Comparison of ENCODE assay signal across 19 cellular contexts in genomic region chr14:32083315-32083624, GRCh38. TPM values are rescaled to one million over a fixed set of nuclear protein-coding genes. Genes with fewer than 3 reads are reported as not detected.
DNase-seq lines count a peak whose midpoint lies in the region; ATAC-seq and TF ChIP-seq lines count a peak whose summit lies in the region.
"Had no signal": no experiment of that assay in that cellular context is flagged by ENCODE, and none has a peak within 500 bp of the region (broad histone marks: within the 10 kb centered on the region; RNA-seq: fewer than 3 reads in every experiment).

No MANE protein-coding gene starts in this region.

- H3K9ac ChIP-seq in Loucy (ENCODE audit: low read depth, low read length, poor library complexity, severe bottlenecking) (no peak overlapping the region), smooth muscle cell (ENCODE audit: low read depth) (no peak overlapping the region)

- H3K4me2 ChIP-seq in Loucy (ENCODE audit: low read depth, low read length, poor library complexity, severe bottlenecking) (peak overlapping the region; percentile 61), smooth muscle cell (peak overlapping the region; percentile 10)

- H4K20me1 ChIP-seq in Loucy (ENCODE audit: insufficient read depth, low read length, poor library complexity, severe bottlenecking) (peaks cover 89% of the 10 kb centered on the region), smooth muscle cell (ENCODE audit: low read depth) (peaks cover 100% of the 10 kb centered on the region)

- no peak overlapping the region for H2AFZ ChIP-seq in Loucy (ENCODE audit: low read length)
- H2AFZ ChIP-seq in smooth muscle cell (ENCODE audit: low read depth), result no peak overlapping the region

- H3K36me3 ChIP-seq in Loucy (ENCODE audit: insufficient read depth, low read length) (no peaks in the 10 kb centered on the region), smooth muscle cell (ENCODE audit: low read depth) (no peaks in the 10 kb centered on the region), psoas muscle (ENCODE audit: insufficient read depth in 1 of 2, low read depth in 1 of 2) (no peaks in the 10 kb centered on the region)

- intact Hi-C loops in Right ventricle myocardium superior (cut with DNase I), result no loop called here
- intact Hi-C loops in right cardiac atrium (cut with DNase I), result no loop called here
- intact Hi-C loops in left ventricle myocardium superior (cut with micrococcal nuclease), result loop anchor here (10.0 kb wide), 1 partner anchor 122 kb away; the partner anchor contains the start of genes RNU6-7 and RNU6-8
- intact Hi-C loops in psoas muscle (cut with DNase I), result loop anchor here (5.0 to 10.0 kb wide), 2 partner anchors 72 to 384 kb away; no protein-coding TSS in a partner anchor

- H3K4me3 ChIP-seq in right cardiac atrium (ENCODE audit: low read length), result no peak overlapping the region
- H3K4me3 ChIP-seq in Loucy (ENCODE audit: low read length, poor library complexity, severe bottlenecking), result peak overlapping the region; percentile 39
- no peak overlapping the region for H3K4me3 ChIP-seq in smooth muscle cell
- H3K4me3 ChIP-seq in psoas muscle, result no peak overlapping the region

- H3K27ac ChIP-seq in right cardiac atrium (ENCODE audit: low read length) (no peak overlapping the region), smooth muscle cell (ENCODE audit: low read depth) (peak overlapping the region; percentile 8), psoas muscle (no peak overlapping the region)

- no peaks in the 10 kb centered on the region for H3K9me2 ChIP-seq in Loucy (replicated peaks; ENCODE audit: low read depth, low read length)

- ATAC-seq in Right ventricle myocardium superior (ENCODE audit: poor library complexity) (peak; percentile 44), right cardiac atrium (no peak), left ventricle myocardium superior (peak; percentile 60), psoas muscle (no peak)
- ATAC-seq: SK-N-SH treated with all-trans-retinoic acid at 6 μM for 48 hours had no signal

- peaks cover 98% of the 10 kb centered on the region for H3K79me2 ChIP-seq in Loucy (ENCODE audit: insufficient read depth, low read length)
- H3K79me2 ChIP-seq in smooth muscle cell (ENCODE audit: low read depth), result peaks cover 100% of the 10 kb centered on the region

- no peaks in the 10 kb centered on the region for H3F3A ChIP-seq in Loucy (ENCODE audit: low read depth)
- H3F3A ChIP-seq in smooth muscle cell (ENCODE audit: low read depth), result peaks cover 6% of the 10 kb centered on the region

- no peak for DNase-seq in Right ventricle myocardium superior
- DNase-seq in right cardiac atrium, result no peak
- no peak for DNase-seq in left ventricle myocardium superior
- no peak for DNase-seq in smooth muscle cell (lab: John Stamatoyannopoulos, UW; ENCODE audit: unreplicated experiment)
- no peak for DNase-seq in GM20000 (ENCODE audit: low spot score)
- DNase-seq in NCI-H2107 (lab: John Stamatoyannopoulos, UW), result no peak
- DNase-seq in psoas muscle, result no peak
- DNase-seq: CD4-positive, alpha-beta T cell; EL; IMR-90; Kasumi-1; NCI-H1105; NCI-H226; NCI-H524; NCI-H82; OCI-M1; SIG-M5 had no signal

- H3K4me1 ChIP-seq in right cardiac atrium (ENCODE audit: control insufficient read depth, insufficient read depth, low read length) (peaks cover 2% of the 10 kb centered on the region), Loucy (ENCODE audit: insufficient read depth, low read length, poor library complexity, severe bottlenecking) (peaks cover 41% of the 10 kb centered on the region), smooth muscle cell (ENCODE audit: low read depth) (peaks cover 68% of the 10 kb centered on the region), psoas muscle (peaks cover 48% of the 10 kb centered on the region)

- TF ChIP-seq CTCF in Loucy (conservative IDR thresholded peaks at IDR 0.05; ENCODE audit: low read length), result no peak
- TF ChIP-seq CTCF in smooth muscle cell (IDR thresholded peaks at IDR 0.05; ENCODE audit: borderline replicate concordance, insufficient read depth, poor library complexity, severe bottlenecking), result no peak
- no peak for TF ChIP-seq CTCF in GM20000 (IDR thresholded peaks at IDR 0.05; ENCODE audit: extremely low read depth, missing control alignments)
- no peak for TF ChIP-seq CTCF in psoas muscle (IDR thresholded peaks at IDR 0.05)

- H3K9me3 ChIP-seq in right cardiac atrium (ENCODE audit: control insufficient read depth, low read length) (no peaks in the 10 kb centered on the region), Loucy (ENCODE audit: insufficient read depth, low read depth, low read length) (no peaks in the 10 kb centered on the region), smooth muscle cell (replicated peaks; ENCODE audit: low read depth) (no peaks in the 10 kb centered on the region), psoas muscle (no peaks in the 10 kb centered on the region)

- no peaks in the 10 kb centered on the region for H3K27me3 ChIP-seq in right cardiac atrium (ENCODE audit: control insufficient read depth, insufficient read depth)
- H3K27me3 ChIP-seq in Loucy (ENCODE audit: insufficient read depth, low read length, poor library complexity, severe bottlenecking), result no peaks in the 10 kb centered on the region
- H3K27me3 ChIP-seq in smooth muscle cell (ENCODE audit: low read depth), result no peaks in the 10 kb centered on the region
- H3K27me3 ChIP-seq in psoas muscle (ENCODE audit: insufficient read depth in 3 of 3, low read length in 2 of 3), result no peaks in the 10 kb centered on the region

RNA-seq across cellular contexts. Expression of gene ARHGAP5, which starts 6.2 kb away (rescaled TPM):
- total RNA-seq in Right ventricle myocardium superior, result 192 TPM
- 100 to 1,000 TPM; 216 to 255 (median 240) TPM for total RNA-seq in right cardiac atrium
- 28.0 TPM for polyA plus RNA-seq in right cardiac atrium
- 263 TPM for total RNA-seq in left ventricle myocardium superior
- 217 and 298 TPM in 2 replicates for total RNA-seq in smooth muscle cell
- 24.1 and 24.9 TPM in 2 replicates for polyA plus RNA-seq in smooth muscle cell
- total RNA-seq in psoas muscle, result 10 to 100 TPM; 56.9 to 81.8 (median 64.4) TPM
- polyA plus RNA-seq in psoas muscle, result 10 to 100 TPM; 12.8 to 34.7 (median 34.3) TPM

Comparison
In these comparisons a context has a peak if more than half of its experiments do, and no peak if none do; other contexts are left out.
1. ATAC-seq: peak in Right ventricle myocardium superior (single experiment) and left ventricle myocardium superior (single experiment); none in right cardiac atrium (0 of 2) and psoas muscle (0 of 4).
2. intact Hi-C loops: an anchor here in left ventricle myocardium superior (10.0 kb wide) and psoas muscle (5.0 to 10.0 kb wide); none called in Right ventricle myocardium superior and right cardiac atrium.